In genomic region chr2:122341007-122341406, GRCh38 we compare ENCODE assay signal across 21 cellular contexts.
DNase-seq lines count a peak whose midpoint lies in the region; ATAC-seq and TF ChIP-seq lines count a peak whose summit lies in the region.
"Had no signal": no experiment of that assay in that cellular context is flagged by ENCODE, and none has a peak within 500 bp of the region (broad histone marks: within the 10 kb centered on the region; RNA-seq: fewer than 3 reads in every experiment).

No MANE protein-coding gene starts in this region.

- peaks cover 8% of the 10 kb centered on the region for H3K9me2 ChIP-seq in GM23338 (ENCODE audit: insufficient read depth)

- H3K27me3 ChIP-seq in OCI-LY3 (ENCODE audit: low read depth, low read length) (no peaks in the 10 kb centered on the region), kidney epithelial cell (ENCODE audit: control insufficient read depth, insufficient read depth, low read length) (no peaks in the 10 kb centered on the region), GM23338 (ENCODE audit: insufficient read depth) (no peaks in the 10 kb centered on the region)
- H3K27me3 ChIP-seq: ascending aorta, BLaER1, esophagus muscularis mucosa, heart right ventricle had no signal

- H3K27ac ChIP-seq in OCI-LY3 (ENCODE audit: low read length): no peak overlapping the region
- no peak overlapping the region for H3K27ac ChIP-seq in GM23338 (ENCODE audit: low read depth)
- H3K27ac ChIP-seq: ascending aorta, BLaER1, esophagus muscularis mucosa, heart right ventricle, HL-60 had no signal

- no peak overlapping the region; the same call in 1 of the 2 replicates for H3K9ac ChIP-seq in OCI-LY3 (ENCODE audit: low read length)
- H3K9ac ChIP-seq: BLaER1 had no signal

- H3K9me3 Mint-ChIP-seq in GM23338: peaks cover 12% of the 10 kb centered on the region; the same call in 2 of the 3 replicates
- peaks cover 5% of the 10 kb centered on the region for H3K9me3 Mint-ChIP-seq in natural killer cell treated with Interleukin-12 subunit alpha and Interleukin-12 subunit beta and Interleukin-15 and Interleukin-18, amount 100 ng/mL, for 72 hours

- H3K9me3 ChIP-seq in OCI-LY3 (ENCODE audit: insufficient read depth, low read length): no peaks in the 10 kb centered on the region
- H3K9me3 ChIP-seq: ascending aorta, BLaER1, esophagus muscularis mucosa, heart right ventricle had no signal

- H3K4me1 Mint-ChIP-seq in GM23338: no peaks in the 10 kb centered on the region
- no peaks in the 10 kb centered on the region for H3K4me1 Mint-ChIP-seq in natural killer cell treated with Interleukin-12 subunit alpha and Interleukin-12 subunit beta and Interleukin-15 and Interleukin-18, amount 100 ng/mL, for 72 hours (ENCODE audit: low read depth in 2 of 2)

- H3F3A ChIP-seq in GM23338 (replicated peaks; ENCODE audit: low read depth): no peaks in the 10 kb centered on the region

- DNase-seq in kidney epithelial cell (ENCODE audit: low read depth): peak; percentile 45
- no peak for DNase-seq in GM23338 (ENCODE audit: low spot score)
- no peak for DNase-seq in NCI-H2171 (lab: John Stamatoyannopoulos, UW)
- no peak for DNase-seq in natural killer cell treated with Interleukin-12 subunit alpha and Interleukin-12 subunit beta and Interleukin-15 and Interleukin-18, amount 100 ng/mL, for 72 hours (ENCODE audit: low spot score)
- DNase-seq: DMS 273 treated with DMSO at 0.1 percent for 48 hours; heart right ventricle; kidney; NCI-H1105; nucleus accumbens; SIG-M5; stimulated activated CD4-positive, alpha-beta T cell treated with anti-CD3 and anti-CD28 coated beads, Interleukin-4, amount 100 ng/mL, for 1 hour; stimulated activated CD8-positive, alpha-beta memory T cell treated with anti-CD3 and anti-CD28 coated beads, Interleukin-4, amount 100 ng/mL, for 48 hours had no signal

- no peaks in the 10 kb centered on the region for H3K27me3 Mint-ChIP-seq in GM23338 (ENCODE audit: insufficient read depth, low read depth, poor library complexity)
- H3K27me3 Mint-ChIP-seq in natural killer cell treated with Interleukin-12 subunit alpha and Interleukin-12 subunit beta and Interleukin-15 and Interleukin-18, amount 100 ng/mL, for 72 hours: no peaks in the 10 kb centered on the region

- H3K4me3 ChIP-seq in OCI-LY3 (ENCODE audit: low read length) (peak overlapping the region; percentile 23; the same call in 1 of the 2 replicates), kidney epithelial cell (ENCODE audit: low read depth, low read length) (no peak overlapping the region), GM23338 (no peak overlapping the region)
- H3K4me3 ChIP-seq: ascending aorta, BLaER1, esophagus muscularis mucosa, heart right ventricle had no signal

- H3K4me1 ChIP-seq in OCI-LY3 (ENCODE audit: low read length) (peaks cover 23% of the 10 kb centered on the region), GM23338 (ENCODE audit: insufficient read depth) (no peaks in the 10 kb centered on the region)
- H3K4me1 ChIP-seq: ascending aorta, BLaER1, esophagus muscularis mucosa, heart right ventricle had no signal

- H3K4me3 Mint-ChIP-seq in GM23338: no peak overlapping the region
- no peak overlapping the region for H3K4me3 Mint-ChIP-seq in natural killer cell treated with Interleukin-12 subunit alpha and Interleukin-12 subunit beta and Interleukin-15 and Interleukin-18, amount 100 ng/mL, for 72 hours

- H4K20me1 ChIP-seq in OCI-LY3 (ENCODE audit: insufficient read depth, low read length) (no peaks in the 10 kb centered on the region), GM23338 (replicated peaks; ENCODE audit: insufficient read depth) (no peaks in the 10 kb centered on the region)
- H4K20me1 ChIP-seq: BLaER1 had no signal

- no peak overlapping the region for H3K27ac Mint-ChIP-seq in GM23338
- no peak overlapping the region for H3K27ac Mint-ChIP-seq in natural killer cell treated with Interleukin-12 subunit alpha and Interleukin-12 subunit beta and Interleukin-15 and Interleukin-18, amount 100 ng/mL, for 72 hours

- no peaks in the 10 kb centered on the region for H3K36me3 ChIP-seq in OCI-LY3 (replicated peaks; ENCODE audit: low read depth, low read length)
- no peaks in the 10 kb centered on the region for H3K36me3 ChIP-seq in kidney epithelial cell (ENCODE audit: control insufficient read depth, insufficient read depth, low read length)
- H3K36me3 ChIP-seq in GM23338 (ENCODE audit: insufficient read depth): no peaks in the 10 kb centered on the region
- H3K36me3 ChIP-seq: ascending aorta, BLaER1, esophagus muscularis mucosa, heart right ventricle had no signal

- H2AFZ ChIP-seq in OCI-LY3 (ENCODE audit: low read depth, low read length): 0 out of 2 replicates have a peak overlapping the region, but pooled peaks have one; percentile 51
- no peak overlapping the region for H2AFZ ChIP-seq in GM23338

- no peaks in the 10 kb centered on the region for H3K79me2 ChIP-seq in OCI-LY3 (ENCODE audit: low read length)
- no peaks in the 10 kb centered on the region for H3K79me2 ChIP-seq in GM23338 (replicated peaks; ENCODE audit: insufficient read depth)

- H3K4me2 ChIP-seq in OCI-LY3 (ENCODE audit: low read length) (peak overlapping the region; percentile 74), GM23338 (no peak overlapping the region)
- H3K4me2 ChIP-seq: BLaER1 had no signal

- ATAC-seq in GM18867 (IDR thresholded peaks at IDR 0.05; ENCODE audit: unreplicated experiment) (peak; percentile 23), HG02610 (IDR thresholded peaks at IDR 0.05; ENCODE audit: unreplicated experiment) (peak; percentile 45), HG02571 (IDR thresholded peaks at IDR 0.05; ENCODE audit: unreplicated experiment) (no peak), GM23338 (no peak)
- ATAC-seq in natural killer cell treated with Interleukin-12 subunit alpha and Interleukin-12 subunit beta and Interleukin-15 and Interleukin-18, amount 100 ng/mL, for 72 hours: no peak
- ATAC-seq: activated CD4-positive, CD25-positive, alpha-beta regulatory T cell treated with anti-CD3 and anti-CD28 coated beads, Interleukin-2, amount 50 U/mL, for 24 hours; heart right ventricle had no signal

- 0 out of 3 replicates have a peak, but pooled peaks cover 2% of the 10 kb centered on the region for H3K36me3 Mint-ChIP-seq in GM23338 (ENCODE audit: low read depth)
- H3K36me3 Mint-ChIP-seq in natural killer cell treated with Interleukin-12 subunit alpha and Interleukin-12 subunit beta and Interleukin-15 and Interleukin-18, amount 100 ng/mL, for 72 hours: no peaks in the 10 kb centered on the region

- TF ChIP-seq CTCF in OCI-LY3 (IDR thresholded peaks at IDR 0.05; ENCODE audit: low read depth, low read length) (no peak), kidney epithelial cell (IDR thresholded peaks at IDR 0.05; ENCODE audit: insufficient read depth, low read length, poor library complexity, severe bottlenecking) (no peak), GM23338 (conservative IDR thresholded peaks at IDR 0.05; ENCODE audit: low read depth in 2 of 2) (no peak)

TF ChIP-seq in GM23338, 12 proteins besides CTCF, POLR2A, EP300 and RAD21 (continues in another document):
- TF ChIP-seq ETS1 (IDR thresholded peaks at IDR 0.05): no peak

Comparison
In these comparisons a context has a peak if more than half of its experiments do, and no peak if none do; other contexts are left out.
1. ATAC-seq: peak in GM18867 (single experiment) and HG02610 (single experiment); none in HG02571 (single experiment), GM23338 (single experiment) and natural killer cell treated with Interleukin-12 subunit alpha and Interleukin-12 subunit beta and Interleukin-15 and Interleukin-18, amount 100 ng/mL, for 72 hours (0 of 2).